1 cellular context compared by ENCODE assay signal in genomic region chr14:67373347-67373746, GRCh38.
A peak's percentile ranks its signal among the peaks of the same experiment; 100 is the strongest.
TF ChIP-seq lines count a peak whose summit lies in the region.

No MANE protein-coding gene starts in this region.

TF ChIP-seq in endothelial cell of umbilical vein, 7 proteins besides CTCF, POLR2A, EP300 and RAD21:
- TF ChIP-seq EZH2 (IDR thresholded peaks at IDR 0.05; ENCODE audit: borderline replicate concordance, low read depth, low read length, severe bottlenecking) (no peak), MYC (IDR thresholded peaks at IDR 0.05; ENCODE audit: low read depth, low read length) (no peak), GATA2 (IDR thresholded peaks at IDR 0.05; ENCODE audit: insufficient read depth, insufficient read length, low read depth, low read length) (peak; percentile 33), JUN (IDR thresholded peaks at IDR 0.05; ENCODE audit: borderline replicate concordance, insufficient read depth, insufficient read length, low read depth) (no peak), POLR2AphosphoS5 (IDR thresholded peaks at IDR 0.05; ENCODE audit: insufficient read depth, low read depth, low read length) (no peak)
